24 cellular contexts compared by ENCODE assay signal in the genomic region with DNA sequence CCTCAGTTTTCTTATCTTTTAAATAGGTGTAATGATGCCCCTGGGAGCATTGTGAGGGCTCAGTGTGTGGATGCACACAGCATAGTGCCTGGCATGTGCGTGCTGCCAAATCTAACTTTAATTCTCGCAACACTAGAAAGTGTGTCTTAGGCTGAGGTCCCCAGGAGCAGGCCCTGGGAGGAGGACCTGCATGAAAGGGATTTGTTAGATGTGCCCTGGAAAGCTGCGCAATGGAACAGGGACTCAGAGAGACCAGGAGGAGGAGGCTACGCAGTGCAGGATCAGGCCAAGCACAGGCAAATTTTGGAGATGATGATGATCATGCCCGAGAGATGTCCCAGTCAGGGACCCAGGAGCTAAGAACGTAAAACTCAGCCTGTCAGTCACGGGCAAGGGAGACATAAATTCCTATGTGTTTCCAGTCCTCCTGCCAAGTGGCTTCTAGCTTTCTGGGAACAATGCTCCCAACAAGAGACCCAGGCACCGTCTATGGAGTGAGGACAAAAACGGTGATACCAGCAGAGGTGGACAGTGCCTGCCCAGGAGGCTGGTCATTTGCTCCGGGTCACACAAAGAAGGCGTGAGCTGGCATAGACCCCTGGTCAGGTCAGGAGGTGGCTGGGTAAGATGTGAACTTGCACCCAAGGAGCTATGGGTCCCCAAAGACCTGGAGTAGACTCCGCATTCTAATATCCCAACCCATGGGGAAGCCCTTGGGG.
"Had no signal": no experiment of that assay in that cellular context is flagged by ENCODE, and none has a peak within 500 bp of the region (broad histone marks: within the 10 kb centered on the region; RNA-seq: fewer than 3 reads in every experiment).

No MANE protein-coding gene starts in this region.

- H3K27ac Mint-ChIP-seq: activated CD4-positive, alpha-beta T cell treated with anti-CD3 and anti-CD28 coated beads, Interleukin-2, amount 10 ng/mL, durations not matched to agents 7 days and 5 days; activated CD8-positive, alpha-beta T cell treated with anti-CD3 and anti-CD28 coated beads, Interleukin-2, amount 10 ng/mL, durations not matched to agents 7 days and 5 days; activated naive CD4-positive, alpha-beta T cell treated with anti-CD3 and anti-CD28 coated beads, Interleukin-2, amount 50 U/mL, for 24 hours; brain; mesothelial cell of epicardium; stimulated activated naive B cell treated with anti-CD40 and anti-IgM and Interleukin-4, amounts not matched to agents 10 μg/mL and 1 μg/mL and 100 μg/mL, for 72 hours; T-helper 2 cell treated with Interferon-gamma antibody and Interleukin-4, amounts not matched to agents 5 μg/mL and 100 μg/mL, for 36 hours; type B pancreatic cell had no signal

- H3K36me3 ChIP-seq: left ventricle myocardium inferior, right lobe of liver had no signal

- ATAC-seq: activated CD8-positive, alpha-beta T cell treated with anti-CD3 and anti-CD28 coated beads, Interleukin-2, amount 10 ng/mL, durations not matched to agents 7 days and 5 days; foreskin keratinocyte; naive thymus-derived CD8-positive, alpha-beta T cell; right lobe of liver; stimulated activated naive B cell treated with anti-CD40 and anti-IgM and Interleukin-4, amounts not matched to agents 10 μg/mL and 1 μg/mL and 100 μg/mL, for 72 hours had no signal

- H3K27me3 ChIP-seq: foreskin keratinocyte, right lobe of liver had no signal

- H3K4me3 ChIP-seq: left ventricle myocardium inferior, right lobe of liver, SK-N-MC had no signal

- H3K9me3 ChIP-seq: left ventricle myocardium inferior, right lobe of liver had no signal

- H3K4me1 ChIP-seq: foreskin keratinocyte, right lobe of liver had no signal

- H3K9me3 Mint-ChIP-seq: activated CD4-positive, alpha-beta T cell treated with anti-CD3 and anti-CD28 coated beads, Interleukin-2, amount 10 ng/mL, durations not matched to agents 7 days and 5 days; activated naive CD4-positive, alpha-beta T cell treated with anti-CD3 and anti-CD28 coated beads, Interleukin-2, amount 50 U/mL, for 24 hours; mesothelial cell of epicardium; T-helper 2 cell treated with Interferon-gamma antibody and Interleukin-4, amounts not matched to agents 5 μg/mL and 100 μg/mL, for 36 hours; type B pancreatic cell had no signal

- H3K27me3 Mint-ChIP-seq: activated naive CD4-positive, alpha-beta T cell treated with anti-CD3 and anti-CD28 coated beads, Interleukin-2, amount 50 U/mL, for 24 hours; naive thymus-derived CD8-positive, alpha-beta T cell had no signal

- DNase-seq: activated CD4-positive, alpha-beta T cell treated with anti-CD3 and anti-CD28 coated beads, Interleukin-2, amount 10 ng/mL, durations not matched to agents 7 days and 5 days; activated CD4-positive, CD25-positive, alpha-beta regulatory T cell treated with anti-CD3 and anti-CD28 coated beads, Interleukin-2, amount 50 U/mL, for 72 hours; activated CD8-positive, alpha-beta T cell treated with anti-CD3 and anti-CD28 coated beads, Interleukin-2, amount 10 ng/mL, durations not matched to agents 7 days and 5 days; anterior cingulate cortex; caudate nucleus; dermis blood vessel endothelial cell; effector memory CD4-positive, alpha-beta T cell; foreskin keratinocyte; kidney glomerular epithelial cell; left ventricle myocardium inferior; nucleus accumbens; right lobe of liver; small intestine; stimulated activated CD4-positive, alpha-beta T cell treated with anti-CD3 and anti-CD28 coated beads, Interleukin-15, amount 100 ng/mL, for 24 hours; stimulated activated CD8-positive, alpha-beta memory T cell treated with anti-CD3 and anti-CD28 coated beads, Interleukin-4, amount 100 ng/mL, for 48 hours; stimulated activated naive B cell treated with anti-CD40 and anti-IgM and Interleukin-4, amounts not matched to agents 10 μg/mL and 1 μg/mL and 100 μg/mL, for 72 hours had no signal

- H3K27ac ChIP-seq: foreskin keratinocyte, left ventricle myocardium inferior, right lobe of liver, SK-N-MC, VCaP had no signal

- H3K4me3 Mint-ChIP-seq: activated CD4-positive, alpha-beta T cell treated with anti-CD3 and anti-CD28 coated beads, Interleukin-2, amount 10 ng/mL, durations not matched to agents 7 days and 5 days; activated CD8-positive, alpha-beta T cell treated with anti-CD3 and anti-CD28 coated beads, Interleukin-2, amount 10 ng/mL, durations not matched to agents 7 days and 5 days; activated naive CD4-positive, alpha-beta T cell treated with anti-CD3 and anti-CD28 coated beads, Interleukin-2, amount 50 U/mL, for 24 hours; brain; mesothelial cell of epicardium; naive thymus-derived CD8-positive, alpha-beta T cell; stimulated activated naive B cell treated with anti-CD40 and anti-IgM and Interleukin-4, amounts not matched to agents 10 μg/mL and 1 μg/mL and 100 μg/mL, for 72 hours; T-helper 2 cell treated with Interferon-gamma antibody and Interleukin-4, amounts not matched to agents 5 μg/mL and 100 μg/mL, for 36 hours; type B pancreatic cell had no signal

- H3K36me3 Mint-ChIP-seq: activated naive CD4-positive, alpha-beta T cell treated with anti-CD3 and anti-CD28 coated beads, Interleukin-2, amount 50 U/mL, for 24 hours; brain; mesothelial cell of epicardium; naive thymus-derived CD8-positive, alpha-beta T cell; type B pancreatic cell had no signal
